In the genomic region with DNA sequence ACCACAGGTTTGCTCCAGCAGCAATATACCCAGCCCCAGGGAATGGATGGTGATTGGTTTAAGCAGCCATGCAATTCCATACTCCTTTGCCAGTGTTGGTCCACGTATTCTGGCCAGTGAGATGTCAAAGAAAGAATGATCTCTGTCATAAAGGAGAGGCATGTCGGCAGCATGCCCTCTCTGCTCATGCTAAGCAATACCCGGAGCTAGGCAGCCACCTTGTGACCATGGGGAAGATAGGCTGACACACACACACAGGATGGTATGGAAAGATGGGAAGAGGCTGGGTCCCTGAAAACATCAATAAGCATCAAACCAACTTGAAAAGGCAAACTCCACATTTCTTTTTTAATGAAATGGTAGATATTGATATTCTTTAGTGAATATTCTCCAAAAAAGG, we compare ENCODE assay signal across 1 cellular context.
TF ChIP-seq lines count a peak whose summit lies in the region.

No MANE protein-coding gene starts in this region.

TF ChIP-seq in H1, 55 proteins besides CTCF, POLR2A, EP300 and RAD21:
- no peak for TF ChIP-seq SP4 (IDR thresholded peaks at IDR 0.05; ENCODE audit: low read length)
- TF ChIP-seq SP1 (IDR thresholded peaks at IDR 0.05; ENCODE audit: low read depth, low read length) = no peak
- no peak for TF ChIP-seq RBBP5 (IDR thresholded peaks at IDR 0.05; ENCODE audit: borderline replicate concordance, low read depth, low read length)
TF ChIP-seq in H1: peak in this region for 0.
